9 cellular contexts compared by ENCODE assay signal in genomic region chr10:129594811-129595210, GRCh38.
"Had no signal": no experiment of that assay in that cellular context is flagged by ENCODE, and none has a peak within 500 bp of the region (broad histone marks: within the 10 kb centered on the region; RNA-seq: fewer than 3 reads in every experiment).

No MANE protein-coding gene starts in this region.

- DNase-seq: H9, HCEC 1CT, HFFc6, KBM-7 had no signal

- ATAC-seq: GM23338 had no signal

- H3K4me2 ChIP-seq: GM23338, KMS-11 had no signal

- H3K9ac ChIP-seq: KMS-11 had no signal

- H3K4me3 ChIP-seq: GM23338 had no signal

- H3K27ac ChIP-seq: HL-60, KMS-11 had no signal

- FAIRE-seq: H1, H54 had no signal

- H2AFZ ChIP-seq: GM23338 had no signal
